In genomic region chr7:27097686-27098492, GRCh38 we compare ENCODE assay signal across 9 cellular contexts. TPM values are rescaled to one million over a fixed set of nuclear protein-coding genes. Genes with fewer than 3 reads are reported as not detected.
DNase-seq lines count a peak whose midpoint lies in the region; ATAC-seq and TF ChIP-seq lines count a peak whose summit lies in the region.
"Had no signal": no experiment of that assay in that cellular context is flagged by ENCODE, and none has a peak within 500 bp of the region (broad histone marks: within the 10 kb centered on the region; RNA-seq: fewer than 3 reads in every experiment).

No MANE protein-coding gene starts in this region.

- H3K27ac ChIP-seq in iPS-18a (ENCODE audit: low read length) (no peak overlapping the region), skin epidermis (peak overlapping the region in 14 of 21 experiments; percentile 12 to 93 (median 60))

- H3K4me1 Mint-ChIP-seq in activated B cell treated with CpG ODN at 0.5 μM for 24 hours: peaks cover 44% of the 10 kb centered on the region

- POLR2A ChIA-PET in activated B cell treated with CpG ODN at 0.5 μM for 24 hours (lab: Charles Lee): interaction anchor here (1.1 to 1.9 kb wide), 2 partner anchors 33 to 235 kb away, joined by 6 to 16 read pairs; partner anchors contain the start of gene HOXA4

- H3K4me3 ChIP-seq in iPS-18a (ENCODE audit: low read length) (peak overlapping the region; percentile 53), skin epidermis (peak overlapping the region; percentile 13 to 98 (median 84))

- H3K4me3 Mint-ChIP-seq in activated B cell treated with CpG ODN at 0.5 μM for 24 hours: peak overlapping the region; percentile 94

- no peaks in the 10 kb centered on the region for H3K9me3 ChIP-seq in iPS-18a (ENCODE audit: control insufficient read depth, low read depth, low read length)

- no peaks in the 10 kb centered on the region for H3K9me3 Mint-ChIP-seq in activated B cell treated with CpG ODN at 0.5 μM for 24 hours

- H3K27me3 Mint-ChIP-seq in activated B cell treated with CpG ODN at 0.5 μM for 24 hours: peaks cover 66% of the 10 kb centered on the region

- peaks cover 15% of the 10 kb centered on the region for H3K36me3 Mint-ChIP-seq in activated B cell treated with CpG ODN at 0.5 μM for 24 hours (ENCODE audit: low read depth)

- no peak for ATAC-seq in activated B cell treated with CpG ODN at 0.5 μM for 24 hours (ENCODE audit: low read depth)

- H3K27me3 ChIP-seq in iPS-18a (ENCODE audit: control insufficient read depth, insufficient read depth, low read length): peaks cover 100% of the 10 kb centered on the region

- CTCF ChIA-PET in activated B cell treated with CpG ODN at 0.5 μM for 24 hours (lab: Charles Lee): interaction anchor here (3.7 kb wide), 1 partner anchor 243 kb away, joined by 11 read pairs; no protein-coding TSS in a partner anchor

- H3K27ac Mint-ChIP-seq in activated B cell treated with CpG ODN at 0.5 μM for 24 hours: no peak overlapping the region

- intact Hi-C loops in activated B cell treated with CpG ODN at 0.5 μM for 24 hours (cut with micrococcal nuclease): loop anchor here (2.0 to 5.0 kb wide), 13 partner anchors 33 to 1246 kb away; partner anchors contain the start of genes HIBADH, HOXA4, SNX10 and TAX1BP1

- no peak for TF ChIP-seq CTCF in activated B cell treated with CpG ODN at 0.5 μM for 24 hours (IDR thresholded peaks at IDR 0.05)

- no peaks in the 10 kb centered on the region for H3K36me3 ChIP-seq in iPS-18a (ENCODE audit: control insufficient read depth, low read depth, low read length)

- no peak overlapping the region for H3K9ac ChIP-seq in iPS-18a (ENCODE audit: low read length)

- peaks cover 16% of the 10 kb centered on the region for H3K4me1 ChIP-seq in iPS-18a (ENCODE audit: control insufficient read depth, low read depth, low read length)

- DNase-seq in HCEC 1CT (peak; percentile 60), activated B cell treated with CpG ODN at 0.5 μM for 24 hours (no peak), NCI-H2029 treated with DMSO at 0.1 percent for 48 hours (lab: John Stamatoyannopoulos, UW) (no peak), globus pallidus (ENCODE audit: low spot score) (no peak), GM19238 (ENCODE audit: insufficient read length, low spot score) (no peak), SHP77 (lab: John Stamatoyannopoulos, UW) (no peak)
- DNase-seq: NCI-H2171 treated with DMSO at 0.1 percent for 48 hours had no signal

RNA-seq across cellular contexts. Expression of gene HOXA1, which starts 2.1 kb away (rescaled TPM):
- 0.55 and 0.61 TPM in 2 replicates for total RNA-seq in activated B cell treated with CpG ODN at 0.5 μM for 24 hours

RNA-seq across cellular contexts. Expression of gene HOXA2, which starts 4.6 kb away (rescaled TPM):
- not detected in 2 replicates for total RNA-seq in activated B cell treated with CpG ODN at 0.5 μM for 24 hours

RNA-seq across cellular contexts. Expression of gene HOXA4, which starts 32.7 kb away (rescaled TPM):
- total RNA-seq in activated B cell treated with CpG ODN at 0.5 μM for 24 hours: 0.17 and 0.40 TPM in 2 replicates

RNA-seq across cellular contexts. Expression of gene HOXA5, which starts 45.6 kb away (rescaled TPM):
- total RNA-seq in activated B cell treated with CpG ODN at 0.5 μM for 24 hours: not detected in 2 replicates

RNA-seq across cellular contexts. Expression of gene HOXA6, which starts 49.7 kb away (rescaled TPM):
- total RNA-seq in activated B cell treated with CpG ODN at 0.5 μM for 24 hours: not detected in 2 replicates
